Comparison of ENCODE assay signal across 1 cellular context in genomic region chr5:129609710-129610109, GRCh38.
TF ChIP-seq lines count a peak whose summit lies in the region.

No MANE protein-coding gene starts in this region.

TF ChIP-seq in GM23338, 12 proteins besides CTCF, POLR2A, EP300 and RAD21 (continued from another document):
- TF ChIP-seq ZNF462 (CRISPR knock-in tag; IDR thresholded peaks at IDR 0.05) (no peak), STAT1 (IDR thresholded peaks at IDR 0.05; ENCODE audit: unreplicated experiment) (no peak), ZNF331 (CRISPR knock-in tag; IDR thresholded peaks at IDR 0.05; ENCODE audit: low read depth) (no peak), EZH2 (IDR thresholded peaks at IDR 0.05; ENCODE audit: low read depth, unreplicated experiment) (no peak), NANOG (IDR thresholded peaks at IDR 0.05; ENCODE audit: borderline replicate concordance) (no peak), JUNB (IDR thresholded peaks at IDR 0.05; ENCODE audit: unreplicated experiment) (no peak), REST (IDR thresholded peaks at IDR 0.05; ENCODE audit: unreplicated experiment) (no peak), EZH2phosphoT487 (IDR thresholded peaks at IDR 0.05; ENCODE audit: unreplicated experiment) (no peak), POLR2AphosphoS5 (IDR thresholded peaks at IDR 0.05; ENCODE audit: low read depth) (no peak)
